In the genomic region with DNA sequence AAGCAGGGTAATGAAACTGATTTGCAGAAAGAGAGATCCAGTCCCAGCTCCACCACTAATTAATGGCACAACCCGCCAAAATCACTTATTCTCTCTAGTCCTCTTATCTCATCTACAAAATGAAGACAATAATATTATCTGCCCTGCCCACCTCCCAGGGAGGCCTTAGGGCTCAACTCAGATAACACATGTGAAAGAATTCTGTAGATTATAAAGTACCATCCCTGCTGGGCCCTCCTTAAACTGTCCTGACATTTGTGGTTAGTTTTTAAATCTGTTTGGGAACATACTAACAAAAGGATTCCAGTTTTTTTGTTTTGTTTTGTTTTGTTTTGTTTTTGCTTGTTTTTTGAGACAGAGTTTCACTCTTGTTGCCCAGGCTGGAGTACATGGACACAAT, we compare ENCODE assay signal across 15 cellular contexts. TPM values are rescaled to one million over a fixed set of nuclear protein-coding genes. Genes with fewer than 3 reads are reported as not detected.
DNase-seq lines count a peak whose midpoint lies in the region; ATAC-seq, FAIRE-seq and TF ChIP-seq lines count a peak whose summit lies in the region.
"Had no signal": no experiment of that assay in that cellular context is flagged by ENCODE, and none has a peak within 500 bp of the region (broad histone marks: within the 10 kb centered on the region; RNA-seq: fewer than 3 reads in every experiment).

No MANE protein-coding gene starts in this region.

- H3K4me3 Mint-ChIP-seq in HFFc6: no peak overlapping the region; the same call in 1 of the 2 replicates
- H3K4me3 Mint-ChIP-seq: activated B cell treated with CpG ODN at 0.5 μM for 24 hours; activated naive CD4-positive, alpha-beta T cell treated with anti-CD3 and anti-CD28 coated beads, Interleukin-2, amount 10 ng/mL, durations not matched to agents 7 days and 5 days had no signal

- H3K27me3 ChIP-seq in K562 (ENCODE audit: control insufficient read depth in 2 of 2, insufficient read depth in 2 of 2, low read length in 2 of 2): no peaks in the 10 kb centered on the region
- no peaks in the 10 kb centered on the region for H3K27me3 ChIP-seq in keratinocyte (ENCODE audit: control insufficient read depth, extremely low read depth, insufficient read depth, low read length)
- no peaks in the 10 kb centered on the region for H3K27me3 ChIP-seq in subcutaneous abdominal adipose tissue (ENCODE audit: control insufficient read depth in 5 of 5, insufficient read depth in 4 of 5, low read length in 5 of 5)
- H3K27me3 ChIP-seq in A673 (replicated peaks; ENCODE audit: insufficient read depth, low read depth, low read length, poor library complexity): no peaks in the 10 kb centered on the region
- H3K27me3 ChIP-seq: heart right ventricle had no signal

- H3K36me3 ChIP-seq in K562 (ENCODE audit: control insufficient read depth, insufficient read depth, low read length) (peaks cover 5% of the 10 kb centered on the region; the same call in 1 of the 3 replicates), keratinocyte (ENCODE audit: control insufficient read depth in 2 of 2, extremely low read depth in 1 of 2, insufficient read depth in 2 of 2, low read length in 2 of 2) (peaks cover 0 to 4% of the 10 kb centered on the region in 2 experiments), subcutaneous abdominal adipose tissue (ENCODE audit: control insufficient read depth in 5 of 5, insufficient read depth in 5 of 5, low read length in 5 of 5) (no peaks in the 10 kb centered on the region), A673 (ENCODE audit: insufficient read depth, low read length, poor library complexity, severe bottlenecking) (no peaks in the 10 kb centered on the region)

- H3K4me1 ChIP-seq in K562 (replicated peaks in 1 of 2; ENCODE audit: control insufficient read depth in 2 of 2, insufficient read depth in 2 of 2, low read length in 2 of 2) (no peaks in the 10 kb centered on the region; a peak in 1 of 5 replicates), keratinocyte (ENCODE audit: control insufficient read depth, extremely low read depth, insufficient read depth, low read length) (peaks cover 25% of the 10 kb centered on the region), subcutaneous abdominal adipose tissue (ENCODE audit: control insufficient read depth in 5 of 5, insufficient read depth in 5 of 5, low read length in 5 of 5) (peaks cover 6 to 43% (median 22%) of the 10 kb centered on the region in 5 donors), A673 (ENCODE audit: insufficient read depth, low read length, poor library complexity, severe bottlenecking) (peaks cover 8% of the 10 kb centered on the region)

- H2AFZ ChIP-seq in K562 (ENCODE audit: low read depth, low read length) (no peak overlapping the region), keratinocyte (ENCODE audit: control insufficient read depth, low read length) (no peak overlapping the region)

- H4K20me1 ChIP-seq in K562 (replicated peaks; ENCODE audit: control insufficient read depth, insufficient read depth, low read length) (0 out of 2 replicates have a peak, but pooled peaks cover 3% of the 10 kb centered on the region), keratinocyte (ENCODE audit: control insufficient read depth, extremely low read depth, insufficient read depth, low read length) (no peaks in the 10 kb centered on the region)

- no peak overlapping the region for H3K4me3 ChIP-seq in K562
- no peak overlapping the region for H3K4me3 ChIP-seq in keratinocyte (ENCODE audit: control insufficient read depth in 2 of 3, extremely low read depth in 1 of 3, insufficient read depth in 2 of 3, low read depth in 1 of 3, low read length in 3 of 3)
- H3K4me3 ChIP-seq in subcutaneous abdominal adipose tissue (ENCODE audit: low read depth in 1 of 5, low read length in 5 of 5): no peak overlapping the region
- no peak overlapping the region for H3K4me3 ChIP-seq in A673 (ENCODE audit: low read depth, low read length, poor library complexity, severe bottlenecking)
- H3K4me3 ChIP-seq: heart right ventricle had no signal

- no peaks in the 10 kb centered on the region for H3K9me3 ChIP-seq in K562 (replicated peaks; ENCODE audit: control insufficient read depth, insufficient read depth, low read depth, low read length)
- H3K9me3 ChIP-seq in keratinocyte (ENCODE audit: control insufficient read depth, low read depth, low read length): no peaks in the 10 kb centered on the region
- H3K9me3 ChIP-seq in subcutaneous abdominal adipose tissue (ENCODE audit: control insufficient read depth in 5 of 5, low read length in 5 of 5): no peaks in the 10 kb centered on the region
- H3K9me3 ChIP-seq in A673 (ENCODE audit: low read depth, low read length, poor library complexity, severe bottlenecking): no peaks in the 10 kb centered on the region
- H3K9me3 ChIP-seq: heart right ventricle had no signal

- H3K9me1 ChIP-seq in K562 (ENCODE audit: control insufficient read depth, insufficient read depth, low read length) (peaks cover 3% of the 10 kb centered on the region), keratinocyte (ENCODE audit: control insufficient read depth, extremely low read depth, insufficient read depth, low read length) (peaks cover 2% of the 10 kb centered on the region)

- DNase-seq in HFFc6 (no peak), K562 (ENCODE audit: extremely low read depth in 1 of 4, low spot score in 3 of 4) (no peak), keratinocyte (ENCODE audit: low read depth, low spot score) (no peak), NCI-H2227 treated with DMSO at 0.1 percent for 48 hours (lab: John Stamatoyannopoulos, UW) (no peak), A673 (ENCODE audit: low spot score) (no peak)
- DNase-seq: activated B cell treated with CpG ODN at 0.5 μM for 24 hours; activated naive CD4-positive, alpha-beta T cell treated with anti-CD3 and anti-CD28 coated beads, Interleukin-2, amount 10 ng/mL, durations not matched to agents 7 days and 5 days; central memory CD4-positive, alpha-beta T cell; heart right ventricle; stimulated activated CD4-positive, alpha-beta T cell treated with anti-CD3 and anti-CD28 coated beads, Interleukin-2, amount 100 ng/mL, for 48 hours had no signal

- peaks cover 43% of the 10 kb centered on the region for H3K4me1 Mint-ChIP-seq in HFFc6 (ENCODE audit: low read depth)

- TF ChIP-seq POLR2A in K562 (conservative IDR thresholded peaks at IDR 0.05): no peak

- WGBS in K562 (ENCODE audit: insufficient coverage, low coverage, missing lambda C conversion rate): 8% methylated on average over 1 of the region's 1 CpG

- H3K27ac ChIP-seq in K562 (ENCODE audit: extremely low read depth, low read depth, low read length): no peak overlapping the region
- H3K27ac ChIP-seq in keratinocyte (ENCODE audit: control insufficient read depth, insufficient read depth, low read length): peak overlapping the region; percentile 65
- H3K27ac ChIP-seq in subcutaneous abdominal adipose tissue (ENCODE audit: low read depth, low read length): peak overlapping the region; percentile 57
- H3K27ac ChIP-seq in A673 (ENCODE audit: low read depth, low read length, poor library complexity, severe bottlenecking): no peak overlapping the region
- H3K27ac ChIP-seq: heart right ventricle had no signal

- in situ Hi-C loops in K562 (cut with MboI): no loop called here

- H3K27me3 Mint-ChIP-seq in HFFc6 (ENCODE audit: insufficient read depth): no peaks in the 10 kb centered on the region; the same call in 1 of the 2 replicates
- H3K27me3 Mint-ChIP-seq: activated B cell treated with CpG ODN at 0.5 μM for 24 hours; activated naive CD4-positive, alpha-beta T cell treated with anti-CD3 and anti-CD28 coated beads, Interleukin-2, amount 10 ng/mL, durations not matched to agents 7 days and 5 days had no signal

- H3K79me2 ChIP-seq in K562 (ENCODE audit: control insufficient read depth, insufficient read depth, low read length): no peaks in the 10 kb centered on the region; the same call in 2 of the 3 replicates
- H3K79me2 ChIP-seq in keratinocyte (ENCODE audit: control insufficient read depth, insufficient read depth, low read length): peaks cover 30% of the 10 kb centered on the region

- H3K27ac Mint-ChIP-seq in HFFc6: peak overlapping the region; percentile 77
- H3K27ac Mint-ChIP-seq: activated B cell treated with CpG ODN at 0.5 μM for 24 hours; activated naive CD4-positive, alpha-beta T cell treated with anti-CD3 and anti-CD28 coated beads, Interleukin-2, amount 10 ng/mL, durations not matched to agents 7 days and 5 days had no signal

- intact Hi-C loops in K562 (cut with micrococcal nuclease): no loop called here
- intact Hi-C loops in A673 (cut with micrococcal nuclease; ENCODE audit: unreplicated experiment): no loop called here

- FAIRE-seq in K562 (lab: Jason Lieb, UNC) (no peak), keratinocyte (lab: Jason Lieb, UNC) (no peak)
- FAIRE-seq: D721Med had no signal

- TF ChIP-seq CTCF in HFFc6 (IDR thresholded peaks at IDR 0.05) (no peak), K562 (IDR thresholded peaks at IDR 0.05 in 2 of 3, conservative IDR thresholded peaks at IDR 0.05 in 1 of 3; ENCODE audit: insufficient read depth in 2 of 3, low read depth in 1 of 3, low read length in 3 of 3) (no peak), keratinocyte (optimal IDR thresholded peaks at IDR 0.05 in 1 of 3, IDR thresholded peaks at IDR 0.05 in 1 of 3, conservative IDR thresholded peaks at IDR 0.05 in 1 of 3; ENCODE audit: extremely low read depth in 1 of 3, insufficient read depth in 2 of 3, low read length in 3 of 3) (no peak), A673 (conservative IDR thresholded peaks at IDR 0.05; ENCODE audit: low read depth, low read length) (no peak)

- no peak for TF ChIP-seq EP300 in K562 (IDR thresholded peaks at IDR 0.05; ENCODE audit: low read length)

- H3K9me3 Mint-ChIP-seq in HFFc6: no peaks in the 10 kb centered on the region
- H3K9me3 Mint-ChIP-seq: activated B cell treated with CpG ODN at 0.5 μM for 24 hours; activated naive CD4-positive, alpha-beta T cell treated with anti-CD3 and anti-CD28 coated beads, Interleukin-2, amount 10 ng/mL, durations not matched to agents 7 days and 5 days had no signal

- no peak for TF ChIP-seq RAD21 in K562 (CRISPR knock-in tag; conservative IDR thresholded peaks at IDR 0.05 in 1 of 2, IDR thresholded peaks at IDR 0.05 in 1 of 2)

- CTCF ChIA-PET in K562 (lab: Yijun Ruan, JAX; ENCODE audit: low intra/inter-chr PET ratio): no interaction called here
- CTCF ChIA-PET in A673 (lab: Charles Lee): no interaction called here

- H3K4me2 ChIP-seq in K562 (ENCODE audit: insufficient read depth, low read length): no peak overlapping the region
- no peak overlapping the region for H3K4me2 ChIP-seq in keratinocyte (ENCODE audit: control insufficient read depth, extremely low read depth, insufficient read depth, low read depth, low read length)

- no TSS peak for BruUV-seq in K562 (replicated peaks; lab: Mats Ljungman, UMichigan)
- no TSS peak for BruUV-seq in A673 (replicated peaks; lab: Mats Ljungman, UMichigan)

- POLR2A ChIA-PET in K562 (lab: Yijun Ruan, JAX) (interaction anchor here (0.8 kb wide), 1 partner anchor 144 kb away, joined by 4 read pairs; the partner anchor contains the start of genes AHSA1 and VIPAS39), A673 (lab: Charles Lee; ENCODE audit: low non-redundant PET) (no interaction called here)

- ATAC-seq in K562 (no peak), HG03280 (IDR thresholded peaks at IDR 0.05; ENCODE audit: unreplicated experiment) (no peak), GM19351 (IDR thresholded peaks at IDR 0.05; ENCODE audit: unreplicated experiment) (no peak)
- ATAC-seq: heart right ventricle had no signal

- H3K9ac ChIP-seq in K562 (ENCODE audit: insufficient read depth in 1 of 2, low read depth in 2 of 2, low read length in 2 of 2): no peak overlapping the region
- H3K9ac ChIP-seq in keratinocyte (ENCODE audit: control insufficient read depth, extremely low read depth, insufficient read depth, low read length): peak overlapping the region; percentile 31
- H3K9ac ChIP-seq in subcutaneous abdominal adipose tissue (ENCODE audit: low read length in 5 of 5): no peak overlapping the region

- peaks cover 7% of the 10 kb centered on the region; the same call in 1 of the 2 replicates for H3K36me3 Mint-ChIP-seq in HFFc6 (ENCODE audit: low read depth)
- H3K36me3 Mint-ChIP-seq: activated naive CD4-positive, alpha-beta T cell treated with anti-CD3 and anti-CD28 coated beads, Interleukin-2, amount 10 ng/mL, durations not matched to agents 7 days and 5 days had no signal

- dilution Hi-C loops in keratinocyte (cut with MboI; ENCODE audit: extremely low pct_ligation_motif_present, low sequenced_read_pairs): no loop called here

RNA-seq across cellular contexts. Expression of gene POMT2, which starts 7.3 kb away (rescaled TPM):
- total RNA-seq in HFFc6 (2021; fragmentation: NEBNext Ultra II Directional; extraction: Animal tissue kit (Norgen Biotek cat#: 25700)): 10 to 100 TPM; 21.7 to 39.0 (median 27.5) TPM
- 80.6 and 94.2 TPM in 2 replicates for total RNA-seq in K562 (2011; cell fraction: chromatin; rRNA removed; ENCODE audit: low replicate concordance)
- 40.1 and 42.7 TPM in 2 replicates for total RNA-seq in K562 (2011; cell fraction: nucleolus; rRNA removed)
- total RNA-seq in K562 (2011; cell fraction: nucleoplasm; rRNA removed): 38.5 and 58.5 TPM in 2 replicates
- total RNA-seq in K562 (2014; rRNA removed) (8.0 and 9.7 TPM in 2 replicates), K562 (2014; rRNA removed; fragmentation: Illumina TruSeq; extraction: Trizol) (6.0 and 8.4 TPM in 2 replicates), K562 (2015; rRNA removed; fragmentation: Illumina TruSeq; extraction: Trizol) (7.8 and 9.6 TPM in 2 replicates), K562 (2021) (16.6 and 23.0 TPM in 2 replicates), A673 (2021) (49.5 and 55.6 TPM in 2 replicates)
- polyA plus RNA-seq in K562 (2011; rRNA removed) (10.9 and 16.1 TPM in 2 replicates), K562 (2014; fragmentation: Illumina TruSeq; extraction: Trizol) (6.6 and 7.5 TPM in 2 replicates), K562 (2014; fragmentation: Nextera tagmentation; extraction: Ambion mirVana) (under 1 TPM; 0.39 to 0.74 TPM), K562 (2014; rRNA removed) (12.1 and 12.7 TPM in 2 replicates), keratinocyte (13.9 to 21.1 TPM (median 17.4 TPM) in 3 replicates)
- 7.6 and 10.2 TPM in 2 replicates for polyA plus RNA-seq in K562 (2011; cell fraction: cytosol; rRNA removed)
- 71.3 and 91.6 TPM in 2 replicates for polyA plus RNA-seq in K562 (2011; cell fraction: nucleus; rRNA removed)
- polyA plus RNA-seq in K562 (2012): 7.0 and 11.8 TPM in 2 replicates
- polyA minus RNA-seq in K562 (2011; rRNA and poly(A)+ RNA removed): 12.9 and 18.1 TPM in 2 replicates
- polyA minus RNA-seq in K562 (2011; cell fraction: cytosol; rRNA and poly(A)+ RNA removed): 11.9 and 15.5 TPM in 2 replicates
- 27.3 and 33.8 TPM in 2 replicates for polyA minus RNA-seq in K562 (2011; cell fraction: nucleus; rRNA and poly(A)+ RNA removed)
- polyA plus RNA-seq in keratinocyte (2011; ENCODE audit: low read depth): 5.9 TPM
- 7.8 and 12.1 TPM in 2 replicates for polyA plus RNA-seq in keratinocyte (2011; cell fraction: cytosol; rRNA removed)
- 45.5 and 48.6 TPM in 2 replicates for polyA plus RNA-seq in keratinocyte (2011; cell fraction: nucleus; rRNA removed)
- polyA plus RNA-seq in keratinocyte (2012; ENCODE audit: low replicate concordance): 8.9 and 14.5 TPM in 2 replicates
- polyA minus RNA-seq in keratinocyte: 17.2 to 38.2 TPM (median 24.0 TPM) in 3 replicates
- polyA minus RNA-seq in keratinocyte (2011; cell fraction: cytosol; rRNA and poly(A)+ RNA removed): 12.9 TPM
- polyA minus RNA-seq in keratinocyte (2011; cell fraction: nucleus; rRNA and poly(A)+ RNA removed): 22.6 and 31.8 TPM in 2 replicates

RNA-seq across cellular contexts. Expression of gene GSTZ1, which starts 7.5 kb away (rescaled TPM):
- 10 to 100 TPM in 5 of 6 experiments, 1 to 10 TPM in 1; 9.3 to 15.0 (median 10.3) TPM for total RNA-seq in HFFc6 (2021; fragmentation: NEBNext Ultra II Directional; extraction: Animal tissue kit (Norgen Biotek cat#: 25700))
- 15.2 and 32.8 TPM in 2 replicates for total RNA-seq in K562 (2011; cell fraction: chromatin; rRNA removed; ENCODE audit: low replicate concordance)
- 24.2 and 29.0 TPM in 2 replicates for total RNA-seq in K562 (2011; cell fraction: nucleolus; rRNA removed)
- 24.8 and 26.6 TPM in 2 replicates for total RNA-seq in K562 (2011; cell fraction: nucleoplasm; rRNA removed)
- total RNA-seq in K562 (2014; rRNA removed) (15.7 and 16.1 TPM in 2 replicates), K562 (2014; rRNA removed; fragmentation: Illumina TruSeq; extraction: Trizol) (10.6 and 12.1 TPM in 2 replicates), K562 (2015; rRNA removed; fragmentation: Illumina TruSeq; extraction: Trizol) (16.5 and 18.0 TPM in 2 replicates), K562 (2021) (10.8 and 16.0 TPM in 2 replicates), A673 (2021) (12.7 and 18.5 TPM in 2 replicates)
- polyA plus RNA-seq in K562 (2011; rRNA removed) (10.7 and 12.0 TPM in 2 replicates), K562 (2014; fragmentation: Illumina TruSeq; extraction: Trizol) (17.8 and 20.0 TPM in 2 replicates), K562 (2014; fragmentation: Nextera tagmentation; extraction: Ambion mirVana) (10 to 100 TPM in 1 of 2 experiments, 1 to 10 TPM in 1; 8.6 to 12.2 TPM), K562 (2014; rRNA removed) (13.8 and 15.4 TPM in 2 replicates), keratinocyte (15.6 to 24.3 TPM (median 20.6 TPM) in 3 replicates)
- 12.6 and 21.3 TPM in 2 replicates for polyA plus RNA-seq in K562 (2011; cell fraction: cytosol; rRNA removed)
- polyA plus RNA-seq in K562 (2011; cell fraction: nucleus; rRNA removed): 18.9 and 26.7 TPM in 2 replicates
- 16.9 and 25.5 TPM in 2 replicates for polyA plus RNA-seq in K562 (2012)
- 6.4 and 8.0 TPM in 2 replicates for polyA minus RNA-seq in K562 (2011; rRNA and poly(A)+ RNA removed)
- polyA minus RNA-seq in K562 (2011; cell fraction: cytosol; rRNA and poly(A)+ RNA removed): 5.8 and 10.6 TPM in 2 replicates
- 16.4 and 23.4 TPM in 2 replicates for polyA minus RNA-seq in K562 (2011; cell fraction: nucleus; rRNA and poly(A)+ RNA removed)
- 14.5 TPM for polyA plus RNA-seq in keratinocyte (2011; ENCODE audit: low read depth)
- 16.7 and 31.0 TPM in 2 replicates for polyA plus RNA-seq in keratinocyte (2011; cell fraction: cytosol; rRNA removed)
- polyA plus RNA-seq in keratinocyte (2011; cell fraction: nucleus; rRNA removed): 19.7 and 24.2 TPM in 2 replicates
- 18.5 and 24.2 TPM in 2 replicates for polyA plus RNA-seq in keratinocyte (2012; ENCODE audit: low replicate concordance)
- 7.9 to 22.5 TPM (median 11.3 TPM) in 3 replicates for polyA minus RNA-seq in keratinocyte
- 11.1 TPM for polyA minus RNA-seq in keratinocyte (2011; cell fraction: cytosol; rRNA and poly(A)+ RNA removed)
- 7.0 and 7.6 TPM in 2 replicates for polyA minus RNA-seq in keratinocyte (2011; cell fraction: nucleus; rRNA and poly(A)+ RNA removed)

RNA-seq across cellular contexts. Expression of gene NGB, which starts 42.4 kb away (rescaled TPM):
- total RNA-seq in HFFc6 (2021; fragmentation: NEBNext Ultra II Directional; extraction: Animal tissue kit (Norgen Biotek cat#: 25700)): not detected
- not detected in 2 replicates for total RNA-seq in K562 (2011; cell fraction: chromatin; rRNA removed; ENCODE audit: low replicate concordance)
- total RNA-seq in K562 (2011; cell fraction: nucleolus; rRNA removed): not detected in 2 replicates
- not detected in 2 replicates for total RNA-seq in K562 (2011; cell fraction: nucleoplasm; rRNA removed)
- not detected in 2 replicates for total RNA-seq in K562 (2014; rRNA removed)
- not detected in 2 replicates for total RNA-seq in K562 (2014; rRNA removed; fragmentation: Illumina TruSeq; extraction: Trizol)
- not detected in 2 replicates for total RNA-seq in K562 (2015; rRNA removed; fragmentation: Illumina TruSeq; extraction: Trizol)
- not detected in 2 replicates for total RNA-seq in K562 (2021)
- polyA plus RNA-seq in K562 (2011; rRNA removed): not detected in 2 replicates
- polyA plus RNA-seq in K562 (2011; cell fraction: cytosol; rRNA removed): not detected in 2 replicates
- not detected in 2 replicates for polyA plus RNA-seq in K562 (2011; cell fraction: nucleus; rRNA removed)
- polyA plus RNA-seq in K562 (2012): not detected in 2 replicates
- not detected in 2 replicates for polyA plus RNA-seq in K562 (2014; fragmentation: Illumina TruSeq; extraction: Trizol)
- not detected for polyA plus RNA-seq in K562 (2014; fragmentation: Nextera tagmentation; extraction: Ambion mirVana)
- not detected in 2 replicates for polyA plus RNA-seq in K562 (2014; rRNA removed)
- polyA minus RNA-seq in K562 (2011; rRNA and poly(A)+ RNA removed): not detected in 2 replicates
- polyA minus RNA-seq in K562 (2011; cell fraction: cytosol; rRNA and poly(A)+ RNA removed): not detected in 2 replicates
- not detected in 2 replicates for polyA minus RNA-seq in K562 (2011; cell fraction: nucleus; rRNA and poly(A)+ RNA removed)
- not detected in 3 replicates for polyA plus RNA-seq in keratinocyte
- polyA plus RNA-seq in keratinocyte (2011; ENCODE audit: low read depth): not detected
- polyA plus RNA-seq in keratinocyte (2011; cell fraction: cytosol; rRNA removed): not detected in 2 replicates
- not detected in 2 replicates for polyA plus RNA-seq in keratinocyte (2011; cell fraction: nucleus; rRNA removed)
- not detected in 2 replicates for polyA plus RNA-seq in keratinocyte (2012; ENCODE audit: low replicate concordance)
- polyA minus RNA-seq in keratinocyte: not detected in 3 replicates
- not detected for polyA minus RNA-seq in keratinocyte (2011; cell fraction: cytosol; rRNA and poly(A)+ RNA removed)
- polyA minus RNA-seq in keratinocyte (2011; cell fraction: nucleus; rRNA and poly(A)+ RNA removed): not detected in 2 replicates
- total RNA-seq in A673 (2021): not detected in 2 replicates
- total RNA-seq: activated B cell treated with CpG ODN at 0.5 μM for 24 hours, heart right ventricle, NCI-H460 had no signal
- polyA plus RNA-seq: heart right ventricle had no signal

Comparison
In these comparisons a context has a peak if more than half of its experiments do, and no peak if none do; other contexts are left out.
1. H3K27ac ChIP-seq: peak in keratinocyte (single experiment) and subcutaneous abdominal adipose tissue (single experiment); none in K562 (single experiment) and A673 (single experiment).